Comparison of ENCODE assay signal across 8 cellular contexts in the genomic region with DNA sequence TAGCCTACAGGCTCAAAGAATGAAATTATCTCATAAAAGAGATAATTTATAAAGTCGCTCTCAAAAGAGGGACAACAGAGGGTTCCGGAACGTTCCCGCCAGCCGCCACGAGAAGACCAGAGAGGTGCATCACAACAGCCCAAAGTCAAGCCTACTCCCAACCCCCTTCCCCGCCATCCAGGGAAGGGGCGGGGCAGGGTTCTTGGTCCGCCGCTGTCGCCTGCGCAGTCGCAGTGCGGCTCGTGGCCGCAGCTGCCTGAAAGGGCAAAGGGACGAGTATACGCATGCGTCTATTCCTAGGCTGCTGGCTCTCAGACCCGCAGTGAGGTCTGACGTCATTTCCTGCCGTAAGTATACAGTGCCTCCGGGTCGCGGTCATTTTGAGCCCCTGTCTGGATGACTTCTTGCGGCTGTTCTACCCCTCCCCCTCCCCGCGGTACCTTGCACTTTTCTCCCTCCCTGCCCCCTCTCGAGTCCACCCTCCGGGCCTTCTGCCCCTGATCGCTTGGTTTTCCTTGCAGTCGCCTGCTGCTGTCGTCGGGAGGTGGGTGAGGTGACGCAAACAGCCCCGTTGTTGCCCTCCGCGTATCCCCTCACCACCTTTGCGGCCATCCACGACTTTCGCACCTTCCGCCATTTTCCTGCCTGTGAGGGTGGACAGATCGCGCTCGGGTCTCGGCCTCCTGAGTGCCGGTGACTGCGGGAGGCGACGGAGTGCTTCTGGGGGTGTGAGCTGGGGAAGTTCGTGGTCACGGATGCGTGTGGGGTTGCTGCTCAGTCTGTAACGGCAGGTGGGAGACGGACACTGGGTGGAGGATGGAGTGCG. TPM values are rescaled to one million over a fixed set of nuclear protein-coding genes. Genes with fewer than 3 reads are reported as not detected.
DNase-seq lines count a peak whose midpoint lies in the region; ATAC-seq lines count a peak whose summit lies in the region.

OCIAD1 (plus strand) TSS at position 383 of the 826 bp plus-strand sequence. CDS start 1,537 bp downstream, outside the sequence.

- peaks cover 15% of the 10 kb centered on the region for H3K36me3 Mint-ChIP-seq in activated CD8-positive, alpha-beta memory T cell treated with anti-CD3 and anti-CD28 coated beads, Interleukin-2, amount 10 ng/mL, durations not matched to agents 7 days and 5 days

- H3K4ac ChIP-seq in mesenchymal stem cell (ENCODE audit: low read depth in 1 of 2, low read length in 2 of 2), result peak within 1 kb of the TSS; percentile 97 to 98

- peaks cover 22% of the 10 kb centered on the region for H3K36me3 ChIP-seq in NT2/D1 (ENCODE audit: insufficient read depth, insufficient read length, low read length)
- peaks cover 3% of the 10 kb centered on the region for H3K36me3 ChIP-seq in endocrine pancreas (ENCODE audit: control insufficient read depth, insufficient read depth, low read length)
- H3K36me3 ChIP-seq in mesenchymal stem cell (ENCODE audit: control insufficient read depth in 1 of 2, insufficient read depth in 2 of 2, low read depth in 1 of 2, low read length in 2 of 2), result peaks cover 13 to 29% of the 10 kb centered on the region in 2 experiments

- H3K9me3 ChIP-seq in NT2/D1 (ENCODE audit: insufficient read depth, low read length), result no peaks in the 10 kb centered on the region; the same call in 1 of the 2 replicates
- no peaks in the 10 kb centered on the region for H3K9me3 ChIP-seq in endocrine pancreas (ENCODE audit: control insufficient read depth, low read length)
- H3K9me3 ChIP-seq in mesenchymal stem cell (ENCODE audit: control insufficient read depth, low read length), result no peaks in the 10 kb centered on the region

- H3K4me1 Mint-ChIP-seq in activated CD8-positive, alpha-beta memory T cell treated with anti-CD3 and anti-CD28 coated beads, Interleukin-2, amount 10 ng/mL, durations not matched to agents 7 days and 5 days, result peaks cover 29% of the 10 kb centered on the region

- H3K4me3 ChIP-seq in NT2/D1 (ENCODE audit: insufficient read length, low read depth) (peak within 1 kb of the TSS; percentile 97), endocrine pancreas (ENCODE audit: control insufficient read depth, insufficient read depth, low read length) (peak within 1 kb of the TSS; percentile 99), mesenchymal stem cell (ENCODE audit: insufficient read depth in 1 of 2, low read depth in 1 of 2, low read length in 2 of 2) (peak within 1 kb of the TSS; percentile 89 to 98)

- CTCF ChIA-PET in activated CD8-positive, alpha-beta memory T cell treated with anti-CD3 and anti-CD28 coated beads, Interleukin-2, amount 10 ng/mL, durations not matched to agents 7 days and 5 days (lab: Charles Lee), result interaction anchor here (1.4 kb wide), 1 partner anchor 26 kb away, joined by 3 read pairs; no protein-coding TSS in a partner anchor

- H3K27ac ChIP-seq in mesenchymal stem cell (ENCODE audit: low read length, poor library complexity, severe bottlenecking), result peak within 1 kb of the TSS; percentile 80

- DNase-seq in COR-L47 (lab: John Stamatoyannopoulos, UW), result peak; percentile 99
- DNase-seq in HUDEP-2 (lab: John Stamatoyannopoulos, UW; ENCODE audit: unreplicated experiment in 76 of 76), result peak; percentile 41 to 98 (median 95)
- peak; percentile 94 for DNase-seq in NT2/D1 (ENCODE audit: low read depth, low spot score)
- peak; percentile 98 for DNase-seq in activated CD8-positive, alpha-beta memory T cell treated with anti-CD3 and anti-CD28 coated beads, Interleukin-2, amount 10 ng/mL, durations not matched to agents 7 days and 5 days
- peak; percentile 99 for DNase-seq in mesenchymal stem cell
- DNase-seq in stimulated activated CD8-positive, alpha-beta memory T cell treated with anti-CD3 and anti-CD28 coated beads, Interleukin-12 subunit alpha, Interleukin-12 subunit beta, amount 100 ng/mL, for 4 hours (ENCODE audit: low read depth), result peak; percentile 88

- H2BK12ac ChIP-seq in mesenchymal stem cell (ENCODE audit: low read length in 2 of 2), result peak within 1 kb of the TSS; percentile 12 to 35

- peak within 1 kb of the TSS in 1 of 2 experiments; percentile 63 for H3K23ac ChIP-seq in mesenchymal stem cell (ENCODE audit: low read length in 2 of 2)

- peak within 1 kb of the TSS; percentile 73 for H2BK15ac ChIP-seq in mesenchymal stem cell (ENCODE audit: low read depth, poor library complexity, severe bottlenecking)

- H2AFZ ChIP-seq in mesenchymal stem cell (ENCODE audit: low read depth, low read length), result peak within 1 kb of the TSS; percentile 56

- H3K4me2 ChIP-seq in mesenchymal stem cell (ENCODE audit: low read length, poor library complexity, severe bottlenecking), result peak within 1 kb of the TSS; percentile 54

- H3K27me3 Mint-ChIP-seq in activated CD8-positive, alpha-beta memory T cell treated with anti-CD3 and anti-CD28 coated beads, Interleukin-2, amount 10 ng/mL, durations not matched to agents 7 days and 5 days, result no peaks in the 10 kb centered on the region

- peaks cover 2% of the 10 kb centered on the region for H3K9me3 Mint-ChIP-seq in activated CD8-positive, alpha-beta memory T cell treated with anti-CD3 and anti-CD28 coated beads, Interleukin-2, amount 10 ng/mL, durations not matched to agents 7 days and 5 days (ENCODE audit: low read depth)

- peak within 1 kb of the TSS; percentile 99 for H4K8ac ChIP-seq in mesenchymal stem cell (ENCODE audit: low read length)

- peak within 1 kb of the TSS; percentile 50 for H2AK5ac ChIP-seq in mesenchymal stem cell (ENCODE audit: low read length, severe bottlenecking)

- peak within 1 kb of the TSS; percentile 97 for H4K91ac ChIP-seq in mesenchymal stem cell (ENCODE audit: low read length)

- H3K27me3 ChIP-seq in NT2/D1 (ENCODE audit: insufficient read depth, insufficient read length) (no peaks in the 10 kb centered on the region), endocrine pancreas (ENCODE audit: control insufficient read depth, insufficient read depth, low read length) (no peaks in the 10 kb centered on the region), mesenchymal stem cell (ENCODE audit: control insufficient read depth in 1 of 2, insufficient read depth in 1 of 2, low read length in 2 of 2) (no peaks in the 10 kb centered on the region)

- peak within 1 kb of the TSS; percentile 49 for H2BK5ac ChIP-seq in mesenchymal stem cell (ENCODE audit: low read depth, low read length, poor library complexity, severe bottlenecking)

- H3K4me1 ChIP-seq in NT2/D1 (ENCODE audit: insufficient read depth, insufficient read length) (no peaks in the 10 kb centered on the region), endocrine pancreas (ENCODE audit: control insufficient read depth, insufficient read depth, low read length) (peaks cover 17% of the 10 kb centered on the region), mesenchymal stem cell (ENCODE audit: control insufficient read depth, insufficient read depth, low read depth, low read length) (peaks cover 3% of the 10 kb centered on the region)

- H3K27ac Mint-ChIP-seq in activated CD8-positive, alpha-beta memory T cell treated with anti-CD3 and anti-CD28 coated beads, Interleukin-2, amount 10 ng/mL, durations not matched to agents 7 days and 5 days, result peak within 1 kb of the TSS; percentile 100

- H2BK120ac ChIP-seq in mesenchymal stem cell (ENCODE audit: low read depth, low read length), result peak within 1 kb of the TSS; percentile 75

- peak; percentile 99 for ATAC-seq in GM21381 (IDR thresholded peaks at IDR 0.05; ENCODE audit: unreplicated experiment)
- peak; percentile 98 for ATAC-seq in activated CD8-positive, alpha-beta memory T cell treated with anti-CD3 and anti-CD28 coated beads, Interleukin-2, amount 10 ng/mL, durations not matched to agents 7 days and 5 days

- peaks cover 6% of the 10 kb centered on the region for H3K79me1 ChIP-seq in mesenchymal stem cell (replicated peaks; ENCODE audit: low read length, poor library complexity, severe bottlenecking)

- H3K4me3 Mint-ChIP-seq in activated CD8-positive, alpha-beta memory T cell treated with anti-CD3 and anti-CD28 coated beads, Interleukin-2, amount 10 ng/mL, durations not matched to agents 7 days and 5 days, result peak within 1 kb of the TSS; percentile 99

- peak within 1 kb of the TSS; percentile 98 for H3K9ac ChIP-seq in NT2/D1 (ENCODE audit: insufficient read length, low read depth)
- peak within 1 kb of the TSS; percentile 100 for H3K9ac ChIP-seq in endocrine pancreas (ENCODE audit: control insufficient read depth, insufficient read depth, low read length)
- peak within 1 kb of the TSS; percentile 99 for H3K9ac ChIP-seq in mesenchymal stem cell (ENCODE audit: low read length)

- 1% methylated on average over 51 of the region's 56 CpGs for WGBS in mesenchymal stem cell

- H3K18ac ChIP-seq in mesenchymal stem cell (ENCODE audit: low read depth in 1 of 2, low read length in 2 of 2), result peak within 1 kb of the TSS; percentile 98 to 99

- H3K14ac ChIP-seq in mesenchymal stem cell (ENCODE audit: low read length in 2 of 2), result peak within 1 kb of the TSS in 1 of 2 experiments; percentile 96

RNA-seq across cellular contexts. Expression of gene OCIAD1, which starts in this region (rescaled TPM):
- total RNA-seq in activated CD8-positive, alpha-beta memory T cell treated with anti-CD3 and anti-CD28 coated beads, Interleukin-2, amount 10 ng/mL, durations not matched to agents 7 days and 5 days, result 100 to 1,000 TPM in 1 of 2 experiments, 10 to 100 TPM in 1; 83.1 to 105 TPM
- polyA plus RNA-seq in mesenchymal stem cell (2013, experiment 1 of 2), result 183 TPM
- polyA plus RNA-seq in mesenchymal stem cell (2013, experiment 2 of 2), result 184 TPM

Comparison
In these comparisons a context has a peak if more than half of its experiments do, and no peak if none do; other contexts are left out.
1. Peak in every context shown above with its lines: DNase-seq, ATAC-seq, H3K4me3 ChIP-seq and H3K27ac ChIP-seq.